Comparison of ENCODE assay signal across 29 cellular contexts in genomic region chr1:218815076-218815475, GRCh38.
"Had no signal": no experiment of that assay in that cellular context is flagged by ENCODE, and none has a peak within 500 bp of the region (broad histone marks: within the 10 kb centered on the region; RNA-seq: fewer than 3 reads in every experiment).

No MANE protein-coding gene starts in this region.

- H3K27me3 Mint-ChIP-seq: activated CD4-positive, alpha-beta memory T cell treated with anti-CD3 and anti-CD28 coated beads for 36 hours; activated CD4-positive, alpha-beta T cell treated with anti-CD3 and anti-CD28 coated beads for 36 hours; activated CD4-positive, alpha-beta T cell treated with anti-CD3 and anti-CD28 coated beads, Interleukin-2, amount 10 ng/mL, durations not matched to agents 24 days and 14 days; activated CD8-positive, alpha-beta memory T cell treated with anti-CD3 and anti-CD28 coated beads, Interleukin-2, amount 10 ng/mL, durations not matched to agents 7 days and 5 days; activated naive CD8-positive, alpha-beta T cell; effector memory CD8-positive, alpha-beta T cell had no signal

- ATAC-seq: activated CD4-positive, alpha-beta T cell treated with anti-CD3 and anti-CD28 coated beads for 36 hours; activated CD8-positive, alpha-beta memory T cell treated with anti-CD3 and anti-CD28 coated beads, Interleukin-2, amount 10 ng/mL, durations not matched to agents 7 days and 5 days; activated CD8-positive, alpha-beta T cell treated with anti-CD3 and anti-CD28 coated beads, Interleukin-2, amount 10 ng/mL, durations not matched to agents 7 days and 5 days; body of pancreas; effector memory CD8-positive, alpha-beta T cell; foreskin keratinocyte; gastrocnemius medialis had no signal

- FAIRE-seq: colon had no signal

- H3K27ac ChIP-seq: body of pancreas, esophagus muscularis mucosa, foreskin keratinocyte, gastrocnemius medialis had no signal

- H3K27ac Mint-ChIP-seq: activated CD4-positive, alpha-beta memory T cell treated with anti-CD3 and anti-CD28 coated beads for 36 hours; activated CD4-positive, alpha-beta T cell treated with anti-CD3 and anti-CD28 coated beads for 36 hours; activated CD4-positive, alpha-beta T cell treated with anti-CD3 and anti-CD28 coated beads, Interleukin-2, amount 10 ng/mL, durations not matched to agents 24 days and 14 days; activated CD8-positive, alpha-beta memory T cell treated with anti-CD3 and anti-CD28 coated beads, Interleukin-2, amount 10 ng/mL, durations not matched to agents 7 days and 5 days; activated CD8-positive, alpha-beta T cell treated with anti-CD3 and anti-CD28 coated beads, Interleukin-2, amount 10 ng/mL, durations not matched to agents 7 days and 5 days; activated naive CD8-positive, alpha-beta T cell; activated T-helper 1 cell treated with anti-CD3 and anti-CD28 coated beads, Interleukin-12 subunit alpha, Interleukin-12 subunit beta, Interleukin-2, Interleukin-4 antibody, amounts not matched to agents 30 ng/mL and 10 ng/mL and 1 ng/mL, durations not matched to agents 14 hours and 24 hours and 36 hours; activated T-helper 2 cell treated with anti-CD3 and anti-CD28 coated beads, Interferon-gamma antibody, Interleukin-2, Interleukin-4, amounts not matched to agents 10 μg/mL and 5 μg/mL and 100 μg/mL, durations not matched to agents 14 hours and 24 hours and 36 hours; effector memory CD8-positive, alpha-beta T cell had no signal

- H3K4me1 ChIP-seq: foreskin keratinocyte, gastrocnemius medialis had no signal

- H3K36me3 Mint-ChIP-seq: activated CD4-positive, alpha-beta memory T cell treated with anti-CD3 and anti-CD28 coated beads for 36 hours; activated CD8-positive, alpha-beta memory T cell treated with anti-CD3 and anti-CD28 coated beads, Interleukin-2, amount 10 ng/mL, durations not matched to agents 7 days and 5 days; activated naive CD8-positive, alpha-beta T cell had no signal

- H3K27me3 ChIP-seq: body of pancreas, esophagus muscularis mucosa, foreskin keratinocyte, gastrocnemius medialis had no signal

- H3K4me3 ChIP-seq: body of pancreas, esophagus muscularis mucosa, gastrocnemius medialis had no signal

- H3K9me3 Mint-ChIP-seq: activated CD4-positive, alpha-beta memory T cell treated with anti-CD3 and anti-CD28 coated beads for 36 hours; activated CD4-positive, alpha-beta T cell treated with anti-CD3 and anti-CD28 coated beads, Interleukin-2, amount 10 ng/mL, durations not matched to agents 24 days and 14 days; activated T-helper 1 cell treated with anti-CD3 and anti-CD28 coated beads, Interleukin-12 subunit alpha, Interleukin-12 subunit beta, Interleukin-2, Interleukin-4 antibody, amounts not matched to agents 30 ng/mL and 10 ng/mL and 1 ng/mL, durations not matched to agents 14 hours and 24 hours and 36 hours; activated T-helper 2 cell treated with anti-CD3 and anti-CD28 coated beads, Interferon-gamma antibody, Interleukin-2, Interleukin-4, amounts not matched to agents 10 μg/mL and 5 μg/mL and 100 μg/mL, durations not matched to agents 14 hours and 24 hours and 36 hours; effector memory CD8-positive, alpha-beta T cell had no signal

- H3K9me3 ChIP-seq: body of pancreas, esophagus muscularis mucosa, gastrocnemius medialis had no signal

- H3K36me3 ChIP-seq: esophagus muscularis mucosa, gastrocnemius medialis had no signal

- DNase-seq: activated CD4-positive, alpha-beta memory T cell treated with anti-CD3 and anti-CD28 coated beads for 36 hours; activated CD4-positive, alpha-beta T cell treated with anti-CD3 and anti-CD28 coated beads for 36 hours; activated CD4-positive, alpha-beta T cell treated with anti-CD3 and anti-CD28 coated beads, Interleukin-2, amount 10 ng/mL, durations not matched to agents 24 days and 14 days; activated CD4-positive, CD25-positive, alpha-beta regulatory T cell; activated CD4-positive, CD25-positive, alpha-beta regulatory T cell treated with anti-CD3 and anti-CD28 coated beads, Interleukin-2, amount 50 U/mL, for 72 hours; activated CD8-positive, alpha-beta memory T cell treated with anti-CD3 and anti-CD28 coated beads, Interleukin-2, amount 10 ng/mL, durations not matched to agents 7 days and 5 days; activated CD8-positive, alpha-beta memory T cell treated with anti-CD3 and anti-CD28 coated beads, Interleukin-2, amount 50 U/mL, for 4 hours; activated CD8-positive, alpha-beta T cell treated with anti-CD3 and anti-CD28 coated beads, Interleukin-2, amount 10 ng/mL, durations not matched to agents 7 days and 5 days; activated effector memory CD4-positive, alpha-beta T cell treated with anti-CD3 and anti-CD28 coated beads, Interleukin-2, amount 50 U/mL, for 16 hours; activated naive CD4-positive, alpha-beta T cell treated with anti-CD3 and anti-CD28 coated beads, Interleukin-2, amount 50 U/mL, for 16 hours; activated T-cell treated with anti-CD3 and anti-CD28 coated beads, Interleukin-2, amount 50 U/mL, for 1 hour; activated T-cell treated with anti-CD3 and anti-CD28 coated beads, Interleukin-2, amount 50 U/mL, for 48 hours; amniotic stem cell; anterior cingulate cortex; body of pancreas; caudate nucleus; cortex of kidney; dermis blood vessel endothelial cell; effector CD4-positive, alpha-beta T cell; effector memory CD8-positive, alpha-beta T cell; erythroblast; foreskin keratinocyte; gastrocnemius medialis; T-helper 2 cell had no signal

- H3K4me3 Mint-ChIP-seq: activated CD4-positive, alpha-beta memory T cell treated with anti-CD3 and anti-CD28 coated beads for 36 hours; activated CD4-positive, alpha-beta T cell treated with anti-CD3 and anti-CD28 coated beads for 36 hours; activated CD4-positive, alpha-beta T cell treated with anti-CD3 and anti-CD28 coated beads, Interleukin-2, amount 10 ng/mL, durations not matched to agents 24 days and 14 days; activated CD8-positive, alpha-beta memory T cell treated with anti-CD3 and anti-CD28 coated beads, Interleukin-2, amount 10 ng/mL, durations not matched to agents 7 days and 5 days; activated CD8-positive, alpha-beta T cell treated with anti-CD3 and anti-CD28 coated beads, Interleukin-2, amount 10 ng/mL, durations not matched to agents 7 days and 5 days; activated naive CD8-positive, alpha-beta T cell; activated T-helper 1 cell treated with anti-CD3 and anti-CD28 coated beads, Interleukin-12 subunit alpha, Interleukin-12 subunit beta, Interleukin-2, Interleukin-4 antibody, amounts not matched to agents 30 ng/mL and 10 ng/mL and 1 ng/mL, durations not matched to agents 14 hours and 24 hours and 36 hours; effector memory CD8-positive, alpha-beta T cell had no signal

- H3K4me1 Mint-ChIP-seq: activated CD4-positive, alpha-beta T cell treated with anti-CD3 and anti-CD28 coated beads for 36 hours; activated CD4-positive, alpha-beta T cell treated with anti-CD3 and anti-CD28 coated beads, Interleukin-2, amount 10 ng/mL, durations not matched to agents 24 days and 14 days; activated CD8-positive, alpha-beta memory T cell treated with anti-CD3 and anti-CD28 coated beads, Interleukin-2, amount 10 ng/mL, durations not matched to agents 7 days and 5 days had no signal
